Comparison of ENCODE assay signal across 14 cellular contexts in the genomic region with DNA sequence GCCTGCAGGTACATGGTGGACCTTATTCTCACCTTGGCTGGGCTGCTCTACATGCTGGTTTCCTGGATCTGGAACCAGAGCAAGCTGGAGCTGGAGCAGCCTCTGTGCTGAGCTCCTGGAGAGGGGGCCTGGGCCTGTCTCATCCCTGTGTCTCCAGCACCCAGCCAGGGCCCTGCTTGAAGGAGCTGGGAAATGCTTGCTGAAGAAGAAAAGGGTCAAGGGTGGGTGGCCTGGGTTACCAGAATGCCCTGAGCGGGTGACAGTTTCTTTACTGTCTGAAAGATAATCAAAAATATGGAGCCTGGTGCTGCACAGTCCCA.
"Had no signal": no experiment of that assay in that cellular context is flagged by ENCODE, and none has a peak within 500 bp of the region (broad histone marks: within the 10 kb centered on the region; RNA-seq: fewer than 3 reads in every experiment).

No MANE protein-coding gene starts in this region.

- DNase-seq: activated CD4-positive, alpha-beta T cell treated with anti-CD3 and anti-CD28 coated beads for 36 hours; activated naive CD4-positive, alpha-beta T cell treated with anti-CD3 and anti-CD28 coated beads, Interleukin-2, amount 50 U/mL, for 16 hours; cortex of kidney; effector CD8-positive, alpha-beta T cell; foreskin keratinocyte; kidney glomerular epithelial cell; nucleus accumbens; posterior cingulate gyrus; stimulated activated naive CD4-positive, alpha-beta T cell; upper lobe of right lung; WERI-Rb-1 had no signal

- H3K36me3 ChIP-seq: upper lobe of right lung, WERI-Rb-1 had no signal

- H3K27ac Mint-ChIP-seq: activated CD4-positive, alpha-beta T cell treated with anti-CD3 and anti-CD28 coated beads for 36 hours; brain; nephron had no signal

- H3K36me3 Mint-ChIP-seq: brain had no signal

- H3K27me3 Mint-ChIP-seq: central memory CD8-positive, alpha-beta T cell had no signal

- ATAC-seq: activated CD4-positive, alpha-beta T cell treated with anti-CD3 and anti-CD28 coated beads for 36 hours; foreskin keratinocyte; upper lobe of right lung had no signal

- H3K27me3 ChIP-seq: upper lobe of right lung had no signal

- H3K27ac ChIP-seq: foreskin keratinocyte, upper lobe of right lung, WERI-Rb-1 had no signal

- H3K9me3 Mint-ChIP-seq: central memory CD8-positive, alpha-beta T cell had no signal

- H3K9me3 ChIP-seq: upper lobe of right lung had no signal

- H3K4me3 ChIP-seq: upper lobe of right lung had no signal

- H3K4me3 Mint-ChIP-seq: activated CD4-positive, alpha-beta T cell treated with anti-CD3 and anti-CD28 coated beads for 36 hours; brain; central memory CD8-positive, alpha-beta T cell; nephron had no signal

- H3K4me1 ChIP-seq: foreskin keratinocyte had no signal

- H3K4me1 Mint-ChIP-seq: brain; central memory CD8-positive, alpha-beta T cell; nephron had no signal
